ENCODE assay signal across 33 cellular contexts in genomic region chr4:145375416-145375815, GRCh38.
"Had no signal": no experiment of that assay in that cellular context is flagged by ENCODE, and none has a peak within 500 bp of the region (broad histone marks: within the 10 kb centered on the region; RNA-seq: fewer than 3 reads in every experiment).

No MANE protein-coding gene starts in this region.

- H3K36me3 Mint-ChIP-seq: activated CD8-positive, alpha-beta memory T cell treated with anti-CD3 and anti-CD28 coated beads, Interleukin-2, amount 10 ng/mL, durations not matched to agents 7 days and 5 days; activated naive CD8-positive, alpha-beta T cell treated with anti-CD3 and anti-CD28 coated beads for 36 hours had no signal

- H3K27me3 Mint-ChIP-seq: activated CD4-positive, alpha-beta memory T cell treated with anti-CD3 and anti-CD28 coated beads, Interleukin-2, amount 10 ng/mL, durations not matched to agents 7 days and 5 days; activated CD8-positive, alpha-beta memory T cell treated with anti-CD3 and anti-CD28 coated beads, Interleukin-2, amount 10 ng/mL, durations not matched to agents 7 days and 5 days; activated naive CD8-positive, alpha-beta T cell treated with anti-CD3 and anti-CD28 coated beads for 36 hours had no signal

- H3K27me3 ChIP-seq: brain microvascular endothelial cell, cardiac muscle cell, Peyer's patch had no signal

- H3K4me1 Mint-ChIP-seq: activated CD4-positive, alpha-beta memory T cell treated with anti-CD3 and anti-CD28 coated beads, Interleukin-2, amount 10 ng/mL, durations not matched to agents 7 days and 5 days; activated CD8-positive, alpha-beta memory T cell treated with anti-CD3 and anti-CD28 coated beads, Interleukin-2, amount 10 ng/mL, durations not matched to agents 7 days and 5 days; activated naive CD8-positive, alpha-beta T cell treated with anti-CD3 and anti-CD28 coated beads for 36 hours; activated T-helper 17 cell treated with anti-CD3 and anti-CD28 coated beads, Interleukin-2, amount 50 U/mL, for 72 hours; central memory CD8-positive, alpha-beta T cell had no signal

- H3K36me3 ChIP-seq: brain microvascular endothelial cell, cardiac muscle cell, Peyer's patch, WERI-Rb-1 had no signal

- H3K4me1 ChIP-seq: Peyer's patch had no signal

- H3K9me3 Mint-ChIP-seq: activated CD4-positive, alpha-beta memory T cell treated with anti-CD3 and anti-CD28 coated beads, Interleukin-2, amount 10 ng/mL, durations not matched to agents 7 days and 5 days; activated T-helper 17 cell treated with anti-CD3 and anti-CD28 coated beads, Interleukin-2, amount 50 U/mL, for 72 hours; central memory CD8-positive, alpha-beta T cell had no signal

- H3K4me3 ChIP-seq: cardiac muscle cell, Peyer's patch had no signal

- H3K27ac Mint-ChIP-seq: activated CD4-positive, alpha-beta memory T cell treated with anti-CD3 and anti-CD28 coated beads, Interleukin-2, amount 10 ng/mL, durations not matched to agents 7 days and 5 days; activated CD8-positive, alpha-beta memory T cell treated with anti-CD3 and anti-CD28 coated beads, Interleukin-2, amount 10 ng/mL, durations not matched to agents 7 days and 5 days; activated naive CD8-positive, alpha-beta T cell treated with anti-CD3 and anti-CD28 coated beads for 36 hours; activated T-helper 17 cell treated with anti-CD3 and anti-CD28 coated beads, Interleukin-2, amount 50 U/mL, for 72 hours had no signal

- DNase-seq: activated CD4-positive, alpha-beta memory T cell treated with anti-CD3 and anti-CD28 coated beads, Interleukin-2, amount 10 ng/mL, durations not matched to agents 7 days and 5 days; activated CD4-positive, alpha-beta T cell treated with anti-CD3 and anti-CD28 coated beads for 1 hour; activated CD4-positive, alpha-beta T cell treated with anti-CD3 and anti-CD28 coated beads for 48 hours; activated CD4-positive, CD25-positive, alpha-beta regulatory T cell; activated CD8-positive, alpha-beta memory T cell treated with anti-CD3 and anti-CD28 coated beads for 24 hours; activated CD8-positive, alpha-beta memory T cell treated with anti-CD3 and anti-CD28 coated beads, Interleukin-2, amount 10 ng/mL, durations not matched to agents 7 days and 5 days; activated CD8-positive, alpha-beta memory T cell treated with anti-CD3 and anti-CD28 coated beads, Interleukin-2, amount 50 U/mL, for 48 hours; activated effector memory CD4-positive, alpha-beta T cell treated with anti-CD3 and anti-CD28 coated beads, Interleukin-2, amount 50 U/mL, for 16 hours; activated naive CD4-positive, alpha-beta T cell; activated naive CD4-positive, alpha-beta T cell treated with anti-CD3 and anti-CD28 coated beads, Interleukin-2, amount 50 U/mL, for 16 hours; activated naive CD8-positive, alpha-beta T cell treated with anti-CD3 and anti-CD28 coated beads for 36 hours; activated T-cell treated with anti-CD3 and anti-CD28 coated beads, Interleukin-2, amount 50 U/mL, for 48 hours; amniotic stem cell; aorta; brain microvascular endothelial cell; NCI-H1105; NCI-H1417 treated with DMSO at 0.1 percent for 48 hours; NCI-H187 treated with DMSO at 0.1 percent for 48 hours; NCI-H2081; NCI-H2171 treated with DMSO at 0.1 percent for 48 hours; NCI-H345; NCI-H510A; NCI-H526; NCI-H82; PC-3; Peyer's patch; RPMI8226; SHP77 treated with DMSO at 0.1 percent for 48 hours; T1000; WERI-Rb-1 had no signal

- H3K4me3 Mint-ChIP-seq: activated CD4-positive, alpha-beta memory T cell treated with anti-CD3 and anti-CD28 coated beads, Interleukin-2, amount 10 ng/mL, durations not matched to agents 7 days and 5 days; activated CD8-positive, alpha-beta memory T cell treated with anti-CD3 and anti-CD28 coated beads, Interleukin-2, amount 10 ng/mL, durations not matched to agents 7 days and 5 days; activated naive CD8-positive, alpha-beta T cell treated with anti-CD3 and anti-CD28 coated beads for 36 hours; activated T-helper 17 cell treated with anti-CD3 and anti-CD28 coated beads, Interleukin-2, amount 50 U/mL, for 72 hours; central memory CD8-positive, alpha-beta T cell had no signal

- H3K9me3 ChIP-seq: Peyer's patch had no signal
